ENCODE assay signal across 22 cellular contexts in the genomic region with DNA sequence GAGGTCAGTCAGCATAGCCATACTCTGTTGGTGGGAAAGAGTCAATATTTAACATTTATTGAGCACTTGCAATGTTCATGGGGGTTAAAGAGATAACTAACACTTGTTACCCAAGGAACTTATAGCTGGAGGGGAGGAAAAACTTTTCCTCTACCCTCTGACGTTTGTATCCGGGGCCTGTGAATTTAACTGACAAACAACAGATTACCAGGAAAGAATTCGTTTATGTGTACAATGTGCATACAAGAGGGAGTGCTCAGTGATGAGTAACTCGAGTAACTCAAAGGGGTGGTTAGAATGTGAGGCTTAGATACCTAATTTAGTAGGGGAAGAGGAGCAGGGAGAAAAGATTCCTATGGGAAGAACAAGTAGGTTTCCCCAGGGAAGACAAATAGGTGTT. TPM values are rescaled to one million over a fixed set of nuclear protein-coding genes. Genes with fewer than 3 reads are reported as not detected.
DNase-seq lines count a peak whose midpoint lies in the region; ATAC-seq, FAIRE-seq and TF ChIP-seq lines count a peak whose summit lies in the region.
"Had no signal": no experiment of that assay in that cellular context is flagged by ENCODE, and none has a peak within 500 bp of the region (broad histone marks: within the 10 kb centered on the region; RNA-seq: fewer than 3 reads in every experiment).

No MANE protein-coding gene starts in this region.

- H3K27ac ChIP-seq in A549 = peak overlapping the region; percentile 68 to 83
- H3K27ac ChIP-seq in mesenchymal stem cell (ENCODE audit: low read length, poor library complexity, severe bottlenecking) = no peak overlapping the region
- no peak overlapping the region for H3K27ac ChIP-seq in upper lobe of right lung
- H3K27ac ChIP-seq: BLaER1, colonic mucosa, prostate gland, spleen, thyroid gland had no signal

- no peak overlapping the region for H2BK15ac ChIP-seq in mesenchymal stem cell (ENCODE audit: low read depth, poor library complexity, severe bottlenecking)

- FAIRE-seq in A549 (lab: Jason Lieb, UNC) = peak; percentile 32
- no peak for FAIRE-seq in bronchial epithelial cell (lab: Jason Lieb, UNC)
- no peak for FAIRE-seq in D721Med (lab: Jason Lieb, UNC)
- FAIRE-seq: islet of Langerhans had no signal

- H3K4me1 ChIP-seq in A549 (peaks cover 31% of the 10 kb centered on the region), mesenchymal stem cell (ENCODE audit: control insufficient read depth, insufficient read depth, low read depth, low read length) (peaks cover under 1% of the 10 kb centered on the region), upper lobe of right lung (no peaks in the 10 kb centered on the region)
- H3K4me1 ChIP-seq: colonic mucosa, prostate gland, thyroid gland had no signal

- H3K27me3 ChIP-seq in bronchial epithelial cell (ENCODE audit: control insufficient read depth, insufficient read depth, low read length) (no peaks in the 10 kb centered on the region), mesenchymal stem cell (ENCODE audit: control insufficient read depth in 1 of 2, insufficient read depth in 1 of 2, low read length in 2 of 2) (no peaks in the 10 kb centered on the region), upper lobe of right lung (no peaks in the 10 kb centered on the region)
- H3K27me3 ChIP-seq: BLaER1, colonic mucosa, spleen, thyroid gland had no signal

- H4K91ac ChIP-seq in mesenchymal stem cell (ENCODE audit: low read length) = no peak overlapping the region

- H3K4me3 ChIP-seq in A549 (no peak overlapping the region), bronchial epithelial cell (ENCODE audit: low read depth, low read length) (no peak overlapping the region), mesenchymal stem cell (ENCODE audit: insufficient read depth in 1 of 2, low read depth in 1 of 2, low read length in 2 of 2) (no peak overlapping the region), upper lobe of right lung (no peak overlapping the region)
- H3K4me3 ChIP-seq: BLaER1, colonic mucosa, prostate gland, spleen, thyroid gland had no signal

- no peak for TF ChIP-seq CTCF in A549 (IDR thresholded peaks at IDR 0.05)
- no peak for TF ChIP-seq CTCF in bronchial epithelial cell (IDR thresholded peaks at IDR 0.05; ENCODE audit: insufficient read depth, low read length, severe bottlenecking)
- no peak for TF ChIP-seq CTCF in upper lobe of right lung (IDR thresholded peaks at IDR 0.05)
- no peak for TF ChIP-seq CTCF in D721Med (IDR thresholded peaks at IDR 0.05; ENCODE audit: insufficient read depth, missing control alignments)

- TF ChIP-seq POLR2A in A549 (IDR thresholded peaks at IDR 0.05; ENCODE audit: low read length) = no peak

- no peak overlapping the region for H3K9ac ChIP-seq in mesenchymal stem cell (ENCODE audit: low read length)
- H3K9ac ChIP-seq: BLaER1 had no signal

- TF ChIP-seq RAD21 in A549 (conservative IDR thresholded peaks at IDR 0.05 in 1 of 2, IDR thresholded peaks at IDR 0.05 in 1 of 2) = no peak

- CTCF ChIA-PET in A549 (lab: Yijun Ruan, JAX) = interaction anchor here (0.8 to 5.2 kb wide), 5 partner anchors 9 to 125 kb away, joined by 3 to 23 read pairs (median 4); no protein-coding TSS in a partner anchor

- no peak overlapping the region for H2AFZ ChIP-seq in mesenchymal stem cell (ENCODE audit: low read depth, low read length)

- no peak overlapping the region for H3K4ac ChIP-seq in mesenchymal stem cell (ENCODE audit: low read depth in 1 of 2, low read length in 2 of 2)

- H3K36me3 ChIP-seq in bronchial epithelial cell (ENCODE audit: control insufficient read depth, insufficient read depth, low read length) (no peaks in the 10 kb centered on the region), mesenchymal stem cell (ENCODE audit: control insufficient read depth in 1 of 2, insufficient read depth in 2 of 2, low read depth in 1 of 2, low read length in 2 of 2) (no peaks in the 10 kb centered on the region), upper lobe of right lung (no peaks in the 10 kb centered on the region)
- H3K36me3 ChIP-seq: BLaER1, colonic mucosa, prostate gland, spleen, thyroid gland had no signal

- H4K8ac ChIP-seq in mesenchymal stem cell (ENCODE audit: low read length) = no peak overlapping the region

- no peak overlapping the region for H3K23ac ChIP-seq in mesenchymal stem cell (ENCODE audit: low read length in 2 of 2)

- DNase-seq in A549 (ENCODE audit: low read depth in 1 of 2, low spot score in 1 of 2) (peak; percentile 36 to 92), NCI-H226 (peak; percentile 25), bronchial epithelial cell (ENCODE audit: low read depth) (peak; percentile 73), mesenchymal stem cell (peak; percentile 90), upper lobe of right lung (no peak), D721Med (ENCODE audit: insufficient read length, low spot score) (no peak), NCI-H187 treated with DMSO at 0.1 percent for 48 hours (lab: John Stamatoyannopoulos, UW) (no peak)
- no peak for DNase-seq in activated T-cell treated with anti-CD3 and anti-CD28 coated beads, Interleukin-2, amount 50 U/mL, for 48 hours
- DNase-seq: Calu3; colonic mucosa; endodermal cell; hippocampal formation; NCI-H1436 treated with DMSO at 0.1 percent for 48 hours; NCI-H524 treated with DMSO at 0.1 percent for 48 hours; RPMI8226; spleen; stimulated activated CD4-positive, alpha-beta T cell treated with anti-CD3 and anti-CD28 coated beads, Interleukin-4, amount 100 ng/mL, for 1 hour; thyroid gland had no signal

- peak overlapping the region; percentile 57 for H3K4me2 ChIP-seq in A549
- H3K4me2 ChIP-seq in mesenchymal stem cell (ENCODE audit: low read length, poor library complexity, severe bottlenecking) = no peak overlapping the region
- H3K4me2 ChIP-seq: BLaER1 had no signal

- peak; percentile 68 to 86 for ATAC-seq in A549
- no peak for ATAC-seq in upper lobe of right lung
- ATAC-seq: SK-N-SH treated with all-trans-retinoic acid at 6 μM for 48 hours had no signal

- no peak overlapping the region for H2BK5ac ChIP-seq in mesenchymal stem cell (ENCODE audit: low read depth, low read length, poor library complexity, severe bottlenecking)

- H3K18ac ChIP-seq in mesenchymal stem cell (ENCODE audit: low read depth in 1 of 2, low read length in 2 of 2) = no peak overlapping the region

- intact Hi-C loops in upper lobe of right lung (cut with DNase I) = no loop called here

- H2AK5ac ChIP-seq in mesenchymal stem cell (ENCODE audit: low read length, severe bottlenecking) = no peak overlapping the region

- POLR2A ChIA-PET in A549 (lab: Yijun Ruan, JAX) = no interaction called here

- H3K14ac ChIP-seq in mesenchymal stem cell (ENCODE audit: low read length in 2 of 2) = no peak overlapping the region

- 4% methylated on average over 4 of the region's 4 CpGs for WGBS in A549 (ENCODE audit: missing lambda C conversion rate)
- 15% methylated on average over 4 of the region's 4 CpGs for WGBS in mesenchymal stem cell

- no peak overlapping the region for H2BK12ac ChIP-seq in mesenchymal stem cell (ENCODE audit: low read length in 2 of 2)

- H2BK120ac ChIP-seq in mesenchymal stem cell (ENCODE audit: low read depth, low read length) = no peak overlapping the region

- H3K9me3 ChIP-seq in A549 (0 out of 3 replicates have a peak, but pooled peaks cover 5% of the 10 kb centered on the region), mesenchymal stem cell (ENCODE audit: control insufficient read depth, low read length) (no peaks in the 10 kb centered on the region), upper lobe of right lung (no peaks in the 10 kb centered on the region)
- H3K9me3 ChIP-seq: colonic mucosa, prostate gland, thyroid gland had no signal

- no peaks in the 10 kb centered on the region for H3K79me1 ChIP-seq in mesenchymal stem cell (replicated peaks; ENCODE audit: low read length, poor library complexity, severe bottlenecking)

- peak in 1 of 2 experiments; percentile 58; a peak in 2 of 5 replicates for TF ChIP-seq EP300 in A549 (IDR thresholded peaks at IDR 0.05)

TF ChIP-seq in A549, 52 proteins besides CTCF, POLR2A, EP300 and RAD21:
- TF ChIP-seq MAZ (IDR thresholded peaks at IDR 0.05; ENCODE audit: borderline replicate concordance, low read depth, low read length) (no peak), CBX8 (IDR thresholded peaks at IDR 0.05) (no peak), FOSL2 (IDR thresholded peaks at IDR 0.05) (no peak), FOSL2 (CRISPR knock-in tag; IDR thresholded peaks at IDR 0.05) (peak; percentile 74), GATA3 (IDR thresholded peaks at IDR 0.05; ENCODE audit: borderline replicate concordance) (peak; percentile 71; the same call in 1 of the 2 replicates)

RNA-seq across cellular contexts. Expression of gene CLINT1, which starts 6.9 kb away (rescaled TPM):
- polyA plus RNA-seq in A549 (2011; rRNA removed) (185 and 240 TPM in 2 replicates), A549 (2017; fragmentation: RNase III; extraction: RNeasy Plus Mini Kit Qiagen cat#74134 plus additional on column Dnase treatment) (89.7 to 93.1 TPM (median 92.0 TPM) in 3 replicates)
- 98.2 and 145 TPM in 2 replicates for polyA plus RNA-seq in A549 (2012; cell fraction: cytosol; rRNA removed)
- 117 and 204 TPM in 2 replicates for polyA plus RNA-seq in A549 (2012; cell fraction: nucleus; rRNA removed)
- polyA minus RNA-seq in A549 (2011; rRNA and poly(A)+ RNA removed) = 342 and 417 TPM in 2 replicates
- total RNA-seq in bronchial epithelial cell (148 and 288 TPM in 2 replicates), upper lobe of right lung (84.6 TPM)
- 61.1 TPM for polyA plus RNA-seq in mesenchymal stem cell (2013, experiment 1 of 2)
- polyA plus RNA-seq in mesenchymal stem cell (2013, experiment 2 of 2) = 61.0 TPM

Comparison
In these comparisons a context has a peak if more than half of its experiments do, and no peak if none do; other contexts are left out.
1. DNase-seq: peak in A549 (2 of 2), NCI-H226 (single experiment), bronchial epithelial cell (single experiment) and mesenchymal stem cell (single experiment); none in upper lobe of right lung (single experiment), D721Med (single experiment), NCI-H187 treated with DMSO at 0.1 percent for 48 hours (single experiment) and activated T-cell treated with anti-CD3 and anti-CD28 coated beads, Interleukin-2, amount 50 U/mL, for 48 hours (0 of 2).
2. H3K27ac ChIP-seq: peak in A549 (2 of 2); none in mesenchymal stem cell (single experiment) and upper lobe of right lung (single experiment).